17 cellular contexts compared by ENCODE assay signal in genomic region chr4:81573817-81574216, GRCh38.
DNase-seq lines count a peak whose midpoint lies in the region; ATAC-seq and TF ChIP-seq lines count a peak whose summit lies in the region.
"Had no signal": no experiment of that assay in that cellular context is flagged by ENCODE, and none has a peak within 500 bp of the region (broad histone marks: within the 10 kb centered on the region; RNA-seq: fewer than 3 reads in every experiment).

No MANE protein-coding gene starts in this region.

- H3K4me3 Mint-ChIP-seq in naive B cell: peak overlapping the region in 1 of 8 donors; percentile 51
- H3K4me3 Mint-ChIP-seq in stimulated activated naive B cell treated with anti-CD40 and anti-IgM and Interleukin-4, amounts not matched to agents 10 μg/mL and 1 μg/mL and 100 μg/mL, for 72 hours: no peak overlapping the region
- H3K4me3 Mint-ChIP-seq: CD8-positive, alpha-beta memory T cell; H9 had no signal

- no peaks in the 10 kb centered on the region for H4K20me1 ChIP-seq in DOHH2 (ENCODE audit: control insufficient read depth, insufficient read depth, low read depth, low read length)
- H4K20me1 ChIP-seq: BLaER1 treated with 17β-estradiol and CSF1 and Interleukin-3, amounts not matched to agents 10 nM and 100 nM had no signal

- peak; percentile 83 to 87 for ATAC-seq in naive B cell (ENCODE audit: low read depth in 2 of 2)
- peak; percentile 21 to 33 for ATAC-seq in stimulated activated naive B cell treated with anti-CD40 and anti-IgM and Interleukin-4, amounts not matched to agents 10 μg/mL and 1 μg/mL and 100 μg/mL, for 72 hours (replicated peaks)
- ATAC-seq in HG03196 (IDR thresholded peaks at IDR 0.05; ENCODE audit: unreplicated experiment): no peak
- no peak for ATAC-seq in HG03025 (IDR thresholded peaks at IDR 0.05; ENCODE audit: low FRiP score, unreplicated experiment)

- no peaks in the 10 kb centered on the region for H3K27me3 ChIP-seq in DOHH2 (ENCODE audit: control insufficient read depth, low read length)
- H3K27me3 ChIP-seq: BLaER1 treated with 17β-estradiol and CSF1 and Interleukin-3, amounts not matched to agents 10 nM and 100 nM had no signal

- no peaks in the 10 kb centered on the region for H3K9me3 ChIP-seq in DOHH2 (ENCODE audit: control insufficient read depth, insufficient read depth, low read length)
- H3K9me3 ChIP-seq: BLaER1 treated with 17β-estradiol and CSF1 and Interleukin-3, amounts not matched to agents 10 nM and 100 nM had no signal

- H3K9me3 Mint-ChIP-seq in naive B cell: no peaks in the 10 kb centered on the region
- H3K9me3 Mint-ChIP-seq in stimulated activated naive B cell treated with anti-CD40 and anti-IgM and Interleukin-4, amounts not matched to agents 10 μg/mL and 1 μg/mL and 100 μg/mL, for 72 hours: peaks cover 0 to 4% of the 10 kb centered on the region in 2 donors
- H3K9me3 Mint-ChIP-seq: CD8-positive, alpha-beta memory T cell; H9 had no signal

- no peaks in the 10 kb centered on the region for H3K27me3 Mint-ChIP-seq in naive B cell
- H3K27me3 Mint-ChIP-seq in stimulated activated naive B cell treated with anti-CD40 and anti-IgM and Interleukin-4, amounts not matched to agents 10 μg/mL and 1 μg/mL and 100 μg/mL, for 72 hours: no peaks in the 10 kb centered on the region
- H3K27me3 Mint-ChIP-seq: CD4-positive, CD25-positive, alpha-beta regulatory T cell had no signal

- H3K4me1 Mint-ChIP-seq in naive B cell: peaks cover 21 to 37% (median 27%) of the 10 kb centered on the region in 3 donors
- H3K4me1 Mint-ChIP-seq in stimulated activated naive B cell treated with anti-CD40 and anti-IgM and Interleukin-4, amounts not matched to agents 10 μg/mL and 1 μg/mL and 100 μg/mL, for 72 hours: peaks cover 12 to 28% of the 10 kb centered on the region in 2 donors
- H3K4me1 Mint-ChIP-seq: CD4-positive, CD25-positive, alpha-beta regulatory T cell; CD8-positive, alpha-beta memory T cell had no signal

- peak; percentile 17 for DNase-seq in germinal center (ENCODE audit: low spot score)
- peak; percentile 21 for DNase-seq in naive B cell
- DNase-seq in stimulated activated naive B cell treated with anti-CD40 and anti-IgM and Interleukin-4, amounts not matched to agents 10 μg/mL and 1 μg/mL and 100 μg/mL, for 72 hours: no peak
- no peak for DNase-seq in stimulated activated CD4-positive, alpha-beta T cell treated with anti-CD3 and anti-CD28 coated beads, Interleukin-4, amount 100 ng/mL, for 4 hours
- DNase-seq: 8988T; CD4-positive, CD25-positive, alpha-beta regulatory T cell; CD8-positive, alpha-beta memory T cell; COR-L47; DMS 273 treated with DMSO at 0.1 percent for 48 hours; DMS79; GF-D8; H9 had no signal

- no peaks in the 10 kb centered on the region for H3K9me2 ChIP-seq in DOHH2 (replicated peaks; ENCODE audit: control insufficient read depth, low read length)

- no peaks in the 10 kb centered on the region; the same call in 1 of the 2 replicates for H3K36me3 ChIP-seq in DOHH2 (ENCODE audit: control insufficient read depth, low read length)
- H3K36me3 ChIP-seq: BLaER1 treated with 17β-estradiol and CSF1 and Interleukin-3, amounts not matched to agents 10 nM and 100 nM had no signal

- peaks cover 36% of the 10 kb centered on the region for H3K4me1 ChIP-seq in DOHH2 (ENCODE audit: control insufficient read depth, low read length)
- H3K4me1 ChIP-seq: BLaER1 treated with 17β-estradiol and CSF1 and Interleukin-3, amounts not matched to agents 10 nM and 100 nM had no signal

- H3F3A ChIP-seq in DOHH2 (ENCODE audit: control insufficient read depth, insufficient read depth): no peaks in the 10 kb centered on the region

- peak overlapping the region; percentile 11; the same call in 1 of the 2 replicates for H3K4me3 ChIP-seq in DOHH2 (ENCODE audit: low read length)
- H3K4me3 ChIP-seq: BLaER1 treated with 17β-estradiol and CSF1 and Interleukin-3, amounts not matched to agents 10 nM and 100 nM had no signal

- no peaks in the 10 kb centered on the region for H3K36me3 Mint-ChIP-seq in naive B cell
- H3K36me3 Mint-ChIP-seq in stimulated activated naive B cell treated with anti-CD40 and anti-IgM and Interleukin-4, amounts not matched to agents 10 μg/mL and 1 μg/mL and 100 μg/mL, for 72 hours: no peaks in the 10 kb centered on the region
- H3K36me3 Mint-ChIP-seq: CD4-positive, CD25-positive, alpha-beta regulatory T cell; CD8-positive, alpha-beta memory T cell had no signal

- H3K27ac Mint-ChIP-seq in naive B cell: peak overlapping the region in 1 of 6 donors; percentile 1
- H3K27ac Mint-ChIP-seq in stimulated activated naive B cell treated with anti-CD40 and anti-IgM and Interleukin-4, amounts not matched to agents 10 μg/mL and 1 μg/mL and 100 μg/mL, for 72 hours: no peak overlapping the region
- H3K27ac Mint-ChIP-seq: CD4-positive, CD25-positive, alpha-beta regulatory T cell; CD8-positive, alpha-beta memory T cell; H9 had no signal

- peak overlapping the region; percentile 27; the same call in 1 of the 2 replicates for H3K4me2 ChIP-seq in DOHH2 (ENCODE audit: low read length)
- H3K4me2 ChIP-seq: BLaER1 treated with 17β-estradiol and CSF1 and Interleukin-3, amounts not matched to agents 10 nM and 100 nM had no signal

- no peak for TF ChIP-seq CTCF in DOHH2 (IDR thresholded peaks at IDR 0.05; ENCODE audit: low read depth, low read length, poor library complexity, severe bottlenecking)

- H3K27ac ChIP-seq in DOHH2 (ENCODE audit: low read depth, low read length): no peak overlapping the region
- H3K27ac ChIP-seq: BLaER1 treated with 17β-estradiol and CSF1 and Interleukin-3, amounts not matched to agents 10 nM and 100 nM; HL-60 had no signal

- no peaks in the 10 kb centered on the region for H3K79me2 ChIP-seq in DOHH2 (ENCODE audit: control insufficient read depth, low read length)

Comparison
In these comparisons a context has a peak if more than half of its experiments do, and no peak if none do; other contexts are left out.
1. DNase-seq: peak in germinal center (single experiment) and naive B cell (single experiment); none in stimulated activated naive B cell treated with anti-CD40 and anti-IgM and Interleukin-4, amounts not matched to agents 10 μg/mL and 1 μg/mL and 100 μg/mL, for 72 hours (single experiment) and stimulated activated CD4-positive, alpha-beta T cell treated with anti-CD3 and anti-CD28 coated beads, Interleukin-4, amount 100 ng/mL, for 4 hours (0 of 2).
2. ATAC-seq: peak in naive B cell (2 of 2) and stimulated activated naive B cell treated with anti-CD40 and anti-IgM and Interleukin-4, amounts not matched to agents 10 μg/mL and 1 μg/mL and 100 μg/mL, for 72 hours (2 of 2); none in HG03196 (single experiment) and HG03025 (single experiment).